28 cellular contexts compared by ENCODE assay signal in the genomic region with DNA sequence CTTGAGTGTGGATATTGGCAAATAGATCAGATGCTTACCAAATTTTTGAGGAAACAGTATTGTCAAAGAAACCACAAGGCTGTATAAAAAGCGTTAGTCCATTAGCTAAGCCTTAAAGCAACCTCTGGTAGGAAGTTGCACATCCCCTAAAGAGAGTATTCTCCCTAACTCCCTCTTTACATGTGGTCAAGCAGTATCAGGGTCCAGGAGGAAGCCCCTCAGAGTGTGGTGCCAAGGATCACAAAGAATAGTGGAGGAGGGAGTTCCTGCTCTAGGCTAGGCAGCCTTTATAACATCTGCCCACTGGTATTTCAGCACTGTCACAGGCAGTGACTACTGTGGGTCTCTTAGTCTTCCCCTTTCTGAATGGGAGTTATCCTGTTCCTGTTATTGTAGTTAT. TPM values are rescaled to one million over a fixed set of nuclear protein-coding genes. Genes with fewer than 3 reads are reported as not detected.
DNase-seq lines count a peak whose midpoint lies in the region; ATAC-seq and TF ChIP-seq lines count a peak whose summit lies in the region.
"Had no signal": no experiment of that assay in that cellular context is flagged by ENCODE, and none has a peak within 500 bp of the region (broad histone marks: within the 10 kb centered on the region; RNA-seq: fewer than 3 reads in every experiment).

No MANE protein-coding gene starts in this region.

- H3K27me3 Mint-ChIP-seq in activated naive CD4-positive, alpha-beta T cell treated with anti-CD3 and anti-CD28 coated beads, Interleukin-2, amount 10 ng/mL, durations not matched to agents 7 days and 5 days = peaks cover 19% of the 10 kb centered on the region
- H3K27me3 Mint-ChIP-seq: B cell had no signal

- H3K4me1 ChIP-seq in lower lobe of right lung (no peaks in the 10 kb centered on the region), adrenal gland (replicated peaks in 1 of 2) (no peaks in the 10 kb centered on the region)
- H3K4me1 ChIP-seq: ascending aorta, stomach had no signal

- no peak overlapping the region for H3K4me3 Mint-ChIP-seq in activated naive CD4-positive, alpha-beta T cell treated with anti-CD3 and anti-CD28 coated beads, Interleukin-2, amount 10 ng/mL, durations not matched to agents 7 days and 5 days
- H3K4me3 Mint-ChIP-seq: activated CD4-positive, alpha-beta memory T cell treated with anti-CD3 and anti-CD28 coated beads, Interleukin-2, amount 10 ng/mL, durations not matched to agents 7 days and 5 days; B cell; immature natural killer cell had no signal

- H3K36me3 ChIP-seq in lower lobe of right lung (no peaks in the 10 kb centered on the region), adrenal gland (replicated peaks in 1 of 2) (no peaks in the 10 kb centered on the region)
- H3K36me3 ChIP-seq: ascending aorta, stomach had no signal

- peaks cover 2% of the 10 kb centered on the region for H3K36me3 Mint-ChIP-seq in activated naive CD4-positive, alpha-beta T cell treated with anti-CD3 and anti-CD28 coated beads, Interleukin-2, amount 10 ng/mL, durations not matched to agents 7 days and 5 days
- H3K36me3 Mint-ChIP-seq: immature natural killer cell had no signal

- no peak for TF ChIP-seq POLR2A in adrenal gland (IDR thresholded peaks at IDR 0.05)

- no peak overlapping the region for H3K27ac Mint-ChIP-seq in activated naive CD4-positive, alpha-beta T cell treated with anti-CD3 and anti-CD28 coated beads, Interleukin-2, amount 10 ng/mL, durations not matched to agents 7 days and 5 days
- H3K27ac Mint-ChIP-seq: activated CD4-positive, alpha-beta memory T cell treated with anti-CD3 and anti-CD28 coated beads, Interleukin-2, amount 10 ng/mL, durations not matched to agents 7 days and 5 days; immature natural killer cell had no signal

- no peaks in the 10 kb centered on the region for H3K9me3 Mint-ChIP-seq in activated naive CD4-positive, alpha-beta T cell treated with anti-CD3 and anti-CD28 coated beads, Interleukin-2, amount 10 ng/mL, durations not matched to agents 7 days and 5 days
- H3K9me3 Mint-ChIP-seq: activated CD4-positive, alpha-beta memory T cell treated with anti-CD3 and anti-CD28 coated beads, Interleukin-2, amount 10 ng/mL, durations not matched to agents 7 days and 5 days; immature natural killer cell had no signal

- H3K4me3 ChIP-seq in lower lobe of right lung (no peak overlapping the region), adrenal gland (no peak overlapping the region)
- H3K4me3 ChIP-seq: ascending aorta, stomach had no signal

- TF ChIP-seq CTCF in lower lobe of right lung (IDR thresholded peaks at IDR 0.05) (no peak), adrenal gland (IDR thresholded peaks at IDR 0.05) (no peak)

- ATAC-seq in lower lobe of right lung (peak; percentile 69 to 74), HG02759 (IDR thresholded peaks at IDR 0.05; ENCODE audit: unreplicated experiment) (no peak)
- ATAC-seq: left ventricle myocardium superior had no signal

- H3K9me3 ChIP-seq in lower lobe of right lung (no peaks in the 10 kb centered on the region), adrenal gland (replicated peaks in 1 of 3) (no peaks in the 10 kb centered on the region)
- H3K9me3 ChIP-seq: ascending aorta, stomach had no signal

- peaks cover 6% of the 10 kb centered on the region for H3K4me1 Mint-ChIP-seq in activated naive CD4-positive, alpha-beta T cell treated with anti-CD3 and anti-CD28 coated beads, Interleukin-2, amount 10 ng/mL, durations not matched to agents 7 days and 5 days

- DNase-seq in AML-193 (lab: John Stamatoyannopoulos, UW) = peak; percentile 98
- peak; percentile 97 to 98 for DNase-seq in Kasumi-1 (lab: John Stamatoyannopoulos, UW)
- DNase-seq in SIG-M5 treated with dmso at 0.1 percent for 504 hours (lab: John Stamatoyannopoulos, UW; ENCODE audit: unreplicated experiment) = peak; percentile 99
- DNase-seq in lower lobe of right lung = no peak
- no peak for DNase-seq in adrenal gland
- DNase-seq in activated naive CD4-positive, alpha-beta T cell treated with anti-CD3 and anti-CD28 coated beads, Interleukin-2, amount 10 ng/mL, durations not matched to agents 7 days and 5 days = no peak
- no peak for DNase-seq in posterior cingulate gyrus
- DNase-seq: activated CD4-positive, alpha-beta memory T cell treated with anti-CD3 and anti-CD28 coated beads, Interleukin-2, amount 10 ng/mL, durations not matched to agents 7 days and 5 days; activated CD4-positive, CD25-positive, alpha-beta regulatory T cell; activated naive CD4-positive, alpha-beta T cell treated with Interleukin-2 at 50 U/mL for 16 hours; activated T-cell treated with anti-CD3 and anti-CD28 coated beads, Interleukin-2, amount 50 U/mL, for 1 hour; Calu3; central memory CD4-positive, alpha-beta T cell; GOT3; immature natural killer cell; left ventricle myocardium superior; NCI-H1105; NCI-H2029 treated with DMSO at 0.1 percent for 48 hours; nucleus accumbens; SHP77; stimulated activated CD4-positive, alpha-beta T cell treated with anti-CD3 and anti-CD28 coated beads, Interleukin-4, amount 100 ng/mL, for 4 hours; stomach; T-helper 2 cell had no signal

- intact Hi-C loops in lower lobe of right lung (cut with DNase I) = no loop called here
- intact Hi-C loops in adrenal gland (cut with DNase I) = no loop called here
- intact Hi-C loops in posterior cingulate gyrus (cut with DNase I) = no loop called here

- no peaks in the 10 kb centered on the region for H3K27me3 ChIP-seq in lower lobe of right lung (ENCODE audit: low read depth)
- H3K27me3 ChIP-seq in adrenal gland = no peaks in the 10 kb centered on the region
- H3K27me3 ChIP-seq: ascending aorta, stomach had no signal

- H3K27ac ChIP-seq in lower lobe of right lung (no peak overlapping the region), adrenal gland (peak overlapping the region in 1 of 5 donors; percentile 69)
- H3K27ac ChIP-seq: ascending aorta, epithelial cell of prostate, KMS-11, stomach had no signal

- CTCF ChIA-PET in activated naive CD4-positive, alpha-beta T cell treated with anti-CD3 and anti-CD28 coated beads, Interleukin-2, amount 10 ng/mL, durations not matched to agents 7 days and 5 days (lab: Charles Lee) = interaction anchor here (1.6 kb wide), 1 partner anchor 9 kb away, joined by 4 read pairs; no protein-coding TSS in a partner anchor

- 50 to 86% (median 74%) methylated on average over 1 of the region's 1 CpG for WGBS in adrenal gland, 4 donors

RNA-seq across cellular contexts. Expression of a gene that starts 18.8 kb away (rescaled TPM):
- total RNA-seq in lower lobe of right lung (9.8 TPM), adrenal gland (10 to 100 TPM; 16.9 to 64.1 (median 45.7) TPM)
- polyA plus RNA-seq in adrenal gland = 10 to 100 TPM; 16.5 to 26.0 (median 18.7) TPM

Comparison
In these comparisons a context has a peak if more than half of its experiments do, and no peak if none do; other contexts are left out.
1. DNase-seq: peak in AML-193 (2 of 2), Kasumi-1 (2 of 2) and SIG-M5 treated with dmso at 0.1 percent for 504 hours (single experiment); none in lower lobe of right lung (single experiment), adrenal gland (0 of 7), activated naive CD4-positive, alpha-beta T cell treated with anti-CD3 and anti-CD28 coated beads, Interleukin-2, amount 10 ng/mL, durations not matched to agents 7 days and 5 days (single experiment) and posterior cingulate gyrus (0 of 10).